In genomic region chr4:89307446-89308160, GRCh38 we compare ENCODE assay signal across 8 cellular contexts. TPM values are rescaled to one million over a fixed set of nuclear protein-coding genes. Genes with fewer than 3 reads are reported as not detected.
DNase-seq lines count a peak whose midpoint lies in the region; ATAC-seq and TF ChIP-seq lines count a peak whose summit lies in the region.

Gene GPRIN3 (minus strand): TSS chr4:89307800. CDS start chr4:89250110, 57,690 bp downstream.

- no peaks in the 10 kb centered on the region for H3K36me3 ChIP-seq in DOHH2 (ENCODE audit: control insufficient read depth, low read length)

- peak within 1 kb of the TSS; percentile 77 to 85 for H3K4me3 Mint-ChIP-seq in H9

- no peaks in the 10 kb centered on the region; a peak in 1 of 7 replicates for H3K36me3 Mint-ChIP-seq in H9 (ENCODE audit: insufficient read depth in 1 of 3, low read depth in 3 of 3)

- H3K27ac Mint-ChIP-seq in H9: no peak within 1 kb of the TSS; a peak in 1 of 7 replicates

- TF ChIP-seq CTCF in DOHH2 (IDR thresholded peaks at IDR 0.05; ENCODE audit: low read depth, low read length, poor library complexity, severe bottlenecking) (no peak), H9 (conservative IDR thresholded peaks at IDR 0.05) (peak; percentile 64), dorsolateral prefrontal cortex (IDR thresholded peaks at IDR 0.05 in 54 of 56, conservative IDR thresholded peaks at IDR 0.05 in 2 of 56; ENCODE audit: low read depth in 1 of 56, partially characterized antibody in 56 of 56) (peak in 1 of 56 donors; percentile 16)

- no peaks in the 10 kb centered on the region for H3F3A ChIP-seq in DOHH2 (ENCODE audit: control insufficient read depth, insufficient read depth)

- peaks cover 41% of the 10 kb centered on the region for H3K27me3 Mint-ChIP-seq in H9 (ENCODE audit: low read depth)

- no peak within 1 kb of the TSS for H3K14ac ChIP-seq in H9 (ENCODE audit: insufficient read depth, low read length)

- peaks cover 11 to 19% of the 10 kb centered on the region in 2 experiments for H3K4me1 Mint-ChIP-seq in H9

- H2BK5ac ChIP-seq in H9 (ENCODE audit: insufficient read length, low read length): no peak within 1 kb of the TSS

- H3K18ac ChIP-seq in H9 (ENCODE audit: insufficient read length, low read depth, low read length): no peak within 1 kb of the TSS

- peak; percentile 79 for DNase-seq in H9
- peak; percentile 31 to 55 for DNase-seq in NCI-H1930 (lab: John Stamatoyannopoulos, UW)
- DNase-seq in activated CD4-positive, alpha-beta T cell treated with anti-CD3 and anti-CD28 coated beads, Interleukin-2, amount 50 U/mL, for 4 hours: peak; percentile 58 to 66
- DNase-seq in dorsolateral prefrontal cortex: peak in 7 of 10 donors; percentile 23 to 67 (median 49)
- DNase-seq in lung microvascular endothelial cell (ENCODE audit: low read depth in 2 of 2): peak; percentile 14 to 24
- peak; percentile 27 for DNase-seq in stimulated activated CD8-positive, alpha-beta memory T cell treated with anti-CD3 and anti-CD28 coated beads, Interleukin-12 subunit alpha, Interleukin-12 subunit beta, amount 100 ng/mL, for 1 hour (ENCODE audit: low read depth)

- H3K4me3 ChIP-seq in DOHH2 (ENCODE audit: low read length): peak within 1 kb of the TSS; percentile 77
- peak within 1 kb of the TSS; percentile 53 to 84 (median 72) for H3K4me3 ChIP-seq in dorsolateral prefrontal cortex

- H3K23ac ChIP-seq in H9 (ENCODE audit: insufficient read length, low read depth, low read length): no peak within 1 kb of the TSS

- no peak within 1 kb of the TSS for H2BK15ac ChIP-seq in H9 (ENCODE audit: low read depth, low read length)

- H3K23me2 ChIP-seq in H9 (ENCODE audit: insufficient read length, low read depth, low read length, poor library complexity, severe bottlenecking): peaks cover 4% of the 10 kb centered on the region

- no peak for ATAC-seq in GM21526 (IDR thresholded peaks at IDR 0.05; ENCODE audit: low FRiP score, unreplicated experiment)

- intact Hi-C loops in dorsolateral prefrontal cortex (cut with DNase I): no loop called here

- H4K5ac ChIP-seq in H9 (ENCODE audit: insufficient read length, low read depth, low read length): no peak within 1 kb of the TSS

- no peak within 1 kb of the TSS for H3K27ac ChIP-seq in DOHH2 (ENCODE audit: low read depth, low read length)
- no peak within 1 kb of the TSS for H3K27ac ChIP-seq in H9 (ENCODE audit: insufficient read length, low read depth, low read length)
- peak within 1 kb of the TSS in 43 of 59 donors; percentile 13 to 88 (median 59) for H3K27ac ChIP-seq in dorsolateral prefrontal cortex

- WGBS in H9 (ENCODE audit: extremely low coverage, insufficient read length, low lambda C conversion rate): no CpG with 5 or more reads among the region's 67 CpGs

- H2BK20ac ChIP-seq in H9 (ENCODE audit: low read depth, low read length, poor library complexity, severe bottlenecking): no peak within 1 kb of the TSS

- H3K9me3 Mint-ChIP-seq in H9: no peaks in the 10 kb centered on the region; a peak in 1 of 5 replicates

- no peaks in the 10 kb centered on the region for H3K9me2 ChIP-seq in DOHH2 (replicated peaks; ENCODE audit: control insufficient read depth, low read length)

- H3K4me2 ChIP-seq in DOHH2 (ENCODE audit: low read length) (peak within 1 kb of the TSS; percentile 87), H9 (ENCODE audit: insufficient read depth, insufficient read length, low read length) (peak within 1 kb of the TSS; percentile 55)

- no peak within 1 kb of the TSS for H3K9ac ChIP-seq in H9 (ENCODE audit: extremely low read depth, insufficient read length, low read length)

- H2AK5ac ChIP-seq in H9 (ENCODE audit: insufficient read length, low read length): no peak within 1 kb of the TSS

- H3T11ph ChIP-seq in H9 (ENCODE audit: low read length): no peak within 1 kb of the TSS

- no peak within 1 kb of the TSS for H3K4ac ChIP-seq in H9 (ENCODE audit: low read depth, low read length)

- H3K4me1 ChIP-seq in DOHH2 (ENCODE audit: control insufficient read depth, low read length): peaks cover 28% of the 10 kb centered on the region
- peaks cover 5% of the 10 kb centered on the region for H3K4me1 ChIP-seq in H9 (ENCODE audit: insufficient read depth, low read length)

- no peak within 1 kb of the TSS for H2AFZ ChIP-seq in H9 (ENCODE audit: low read length)

- no peak within 1 kb of the TSS for H4K8ac ChIP-seq in H9 (replicated peaks; ENCODE audit: insufficient read length, low read depth, low read length)

- H2BK120ac ChIP-seq in H9 (ENCODE audit: low read depth, low read length, poor library complexity, severe bottlenecking): no peak within 1 kb of the TSS

- no peak within 1 kb of the TSS for H2BK12ac ChIP-seq in H9 (ENCODE audit: insufficient read length, low read depth, low read length)

- no peaks in the 10 kb centered on the region for H3K79me2 ChIP-seq in DOHH2 (ENCODE audit: control insufficient read depth, low read length)
- H3K79me2 ChIP-seq in H9 (ENCODE audit: insufficient read depth, low read length): no peaks in the 10 kb centered on the region

- H3K9me3 ChIP-seq in DOHH2 (ENCODE audit: control insufficient read depth, insufficient read depth, low read length) (no peaks in the 10 kb centered on the region), H9 (ENCODE audit: control insufficient read depth, low read depth, low read length) (no peaks in the 10 kb centered on the region)

- no peak within 1 kb of the TSS for H3K56ac ChIP-seq in H9 (ENCODE audit: insufficient read length, low read depth, low read length)

- H3K27me3 ChIP-seq in DOHH2 (ENCODE audit: control insufficient read depth, low read length): peaks cover 29% of the 10 kb centered on the region
- H3K27me3 ChIP-seq in H9 (ENCODE audit: insufficient read depth, low read length): no peaks in the 10 kb centered on the region; the same call in 1 of the 2 replicates
- H3K27me3 ChIP-seq in dorsolateral prefrontal cortex: peaks cover 0 to 7% (median 0%) of the 10 kb centered on the region in 45 donors

- H4K20me1 ChIP-seq in DOHH2 (ENCODE audit: control insufficient read depth, insufficient read depth, low read depth, low read length) (no peaks in the 10 kb centered on the region), H9 (ENCODE audit: control insufficient read depth, insufficient read depth, insufficient read length) (no peaks in the 10 kb centered on the region)

- H4K91ac ChIP-seq in H9 (ENCODE audit: insufficient read length, low read depth, low read length): no peak within 1 kb of the TSS

- H3K79me1 ChIP-seq in H9 (ENCODE audit: insufficient read depth, low read depth, low read length, poor library complexity, severe bottlenecking): no peaks in the 10 kb centered on the region

RNA-seq across cellular contexts. Expression of gene GPRIN3, which starts in this region (rescaled TPM):
- total RNA-seq in H9 (2021) (0.48 and 0.53 TPM in 2 replicates), dorsolateral prefrontal cortex (10 to 100 TPM in 10 of 120 experiments, 1 to 10 TPM in 110; 4.0 to 11.5 (median 7.6) TPM), lung microvascular endothelial cell (0.40 and 0.65 TPM in 2 replicates)

Comparison
In these comparisons a context has a peak if more than half of its experiments do, and no peak if none do; other contexts are left out.
1. Peak in DNase-seq and H3K4me2 ChIP-seq in H9; RNA of the gene not detected or under 1 TPM.
2. Peak in DNase-seq in lung microvascular endothelial cell; RNA of the gene not detected or under 1 TPM.
3. H3K27ac ChIP-seq: peak in dorsolateral prefrontal cortex (43 of 59); none in DOHH2 (single experiment) and H9 (single experiment).
4. DNase-seq: peak in every context shown above with its lines; median percentile 79 in H9; 62 in activated CD4-positive, alpha-beta T cell treated with anti-CD3 and anti-CD28 coated beads, Interleukin-2, amount 50 U/mL, for 4 hours; 49 in dorsolateral prefrontal cortex; 43 in NCI-H1930; 27 in stimulated activated CD8-positive, alpha-beta memory T cell treated with anti-CD3 and anti-CD28 coated beads, Interleukin-12 subunit alpha, Interleukin-12 subunit beta, amount 100 ng/mL, for 1 hour; 19 in lung microvascular endothelial cell.